In the genomic region with DNA sequence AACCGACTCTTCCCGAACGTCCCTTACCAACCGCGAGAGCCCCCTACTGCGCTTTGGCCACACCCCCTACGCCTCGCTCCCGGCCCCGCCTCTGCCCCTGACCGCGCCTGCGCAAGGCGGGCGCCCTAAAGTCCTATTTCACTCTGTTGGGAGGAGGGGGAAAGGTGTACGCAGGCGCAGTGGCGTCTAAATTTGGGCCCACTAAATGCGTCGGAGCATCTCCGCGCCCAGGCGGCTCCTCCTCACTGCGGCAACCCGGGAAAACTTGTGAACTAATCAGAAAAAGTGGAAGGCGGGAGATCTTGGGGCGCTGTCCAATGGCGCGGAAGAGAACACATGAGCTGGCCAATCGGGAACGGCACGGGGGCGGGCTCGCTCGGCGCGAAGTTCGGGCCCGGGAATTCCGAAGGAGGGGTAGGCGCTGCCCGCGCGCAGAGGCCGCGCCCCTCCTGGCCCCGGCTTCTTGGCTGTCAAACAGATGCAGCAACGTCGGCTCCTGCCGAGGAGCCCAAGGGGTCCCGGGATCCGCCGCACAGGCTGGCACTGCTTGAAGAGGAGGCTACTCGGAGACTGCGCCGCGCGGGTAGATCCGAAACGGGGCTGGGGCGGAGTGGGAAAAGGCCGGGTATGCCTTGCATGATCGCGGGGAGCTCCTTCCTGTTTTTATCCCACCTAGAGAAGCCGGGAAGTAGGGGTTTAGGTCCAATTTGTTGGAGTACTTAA, we compare ENCODE assay signal across 8 cellular contexts. TPM values are rescaled to one million over a fixed set of nuclear protein-coding genes. Genes with fewer than 3 reads are reported as not detected.
DNase-seq lines count a peak whose midpoint lies in the region; ATAC-seq and TF ChIP-seq lines count a peak whose summit lies in the region.

A gene with protein sequence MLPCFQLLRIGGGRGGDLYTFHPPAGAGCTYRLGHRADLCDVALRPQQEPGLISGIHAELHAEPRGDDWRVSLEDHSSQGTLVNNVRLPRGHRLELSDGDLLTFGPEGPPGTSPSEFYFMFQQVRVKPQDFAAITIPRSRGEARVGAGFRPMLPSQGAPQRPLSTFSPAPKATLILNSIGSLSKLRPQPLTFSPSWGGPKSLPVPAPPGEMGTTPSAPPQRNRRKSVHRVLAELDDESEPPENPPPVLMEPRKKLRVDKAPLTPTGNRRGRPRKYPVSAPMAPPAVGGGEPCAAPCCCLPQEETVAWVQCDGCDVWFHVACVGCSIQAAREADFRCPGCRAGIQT (plus strand): TSS at position 450 of the 723 bp plus-strand sequence. CDS start 881 bp downstream, outside the sequence.

- no peak within 1 kb of the TSS for H4K91ac ChIP-seq in mesenchymal stem cell (ENCODE audit: low read length)

- peak within 1 kb of the TSS; percentile 35 for H2BK5ac ChIP-seq in mesenchymal stem cell (ENCODE audit: low read depth, low read length, poor library complexity, severe bottlenecking)

- H2AFZ ChIP-seq in mesenchymal stem cell (ENCODE audit: low read depth, low read length), result peak within 1 kb of the TSS; percentile 21

- H3K4ac ChIP-seq in mesenchymal stem cell (ENCODE audit: low read depth in 1 of 2, low read length in 2 of 2), result peak within 1 kb of the TSS; percentile 66 to 69

- peak within 1 kb of the TSS; percentile 99 for H3K4me3 Mint-ChIP-seq in Calu3 (ENCODE audit: low read depth, unreplicated experiment)
- peak within 1 kb of the TSS; percentile 84 to 87 for H3K4me3 Mint-ChIP-seq in effector memory CD8-positive, alpha-beta T cell

- intact Hi-C loops in Calu3 (cut with micrococcal nuclease; ENCODE audit: unreplicated experiment), result loop anchor here (2.0 kb wide), 1 partner anchor 20 kb away; no protein-coding TSS in a partner anchor

- no peak within 1 kb of the TSS for H3K23ac ChIP-seq in mesenchymal stem cell (ENCODE audit: low read length in 2 of 2)

- no peak within 1 kb of the TSS for H2BK120ac ChIP-seq in mesenchymal stem cell (ENCODE audit: low read depth, low read length)

- peak within 1 kb of the TSS; percentile 89 for H3K4me2 ChIP-seq in mesenchymal stem cell (ENCODE audit: low read length, poor library complexity, severe bottlenecking)

- H3K27me3 Mint-ChIP-seq in Calu3 (ENCODE audit: unreplicated experiment), result no peaks in the 10 kb centered on the region
- H3K27me3 Mint-ChIP-seq in effector memory CD8-positive, alpha-beta T cell, result no peaks in the 10 kb centered on the region

- TF ChIP-seq CTCF in Calu3 (IDR thresholded peaks at IDR 0.05; ENCODE audit: unreplicated experiment), result no peak

- H2AK5ac ChIP-seq in mesenchymal stem cell (ENCODE audit: low read length, severe bottlenecking), result peak within 1 kb of the TSS; percentile 76

- H3K4me1 Mint-ChIP-seq in Calu3 (ENCODE audit: low read depth, unreplicated experiment), result peaks cover 53% of the 10 kb centered on the region
- H3K4me1 Mint-ChIP-seq in effector memory CD8-positive, alpha-beta T cell (ENCODE audit: low read depth in 2 of 2), result peaks cover 15 to 27% of the 10 kb centered on the region in 2 donors

- H3K14ac ChIP-seq in mesenchymal stem cell (ENCODE audit: low read length in 2 of 2), result peak within 1 kb of the TSS in 1 of 2 experiments; percentile 88

- no peaks in the 10 kb centered on the region for H3K9me3 ChIP-seq in HUES48 (ENCODE audit: control insufficient read depth, insufficient read depth, low read length)
- no peaks in the 10 kb centered on the region for H3K9me3 ChIP-seq in NT2/D1 (ENCODE audit: insufficient read depth, low read length)
- H3K9me3 ChIP-seq in mesenchymal stem cell (ENCODE audit: control insufficient read depth, low read length), result no peaks in the 10 kb centered on the region

- H3K27me3 ChIP-seq in HUES48 (ENCODE audit: control insufficient read depth, insufficient read depth, low read length) (no peaks in the 10 kb centered on the region), NT2/D1 (ENCODE audit: insufficient read depth, insufficient read length) (no peaks in the 10 kb centered on the region), mesenchymal stem cell (ENCODE audit: control insufficient read depth in 1 of 2, insufficient read depth in 1 of 2, low read length in 2 of 2) (no peaks in the 10 kb centered on the region)

- H3K9ac ChIP-seq in HUES48 (ENCODE audit: low read depth, low read length) (no peak within 1 kb of the TSS), NT2/D1 (ENCODE audit: insufficient read length, low read depth) (peak within 1 kb of the TSS; percentile 93), mesenchymal stem cell (ENCODE audit: low read length) (peak within 1 kb of the TSS; percentile 91)

- H2BK15ac ChIP-seq in mesenchymal stem cell (ENCODE audit: low read depth, poor library complexity, severe bottlenecking), result no peak within 1 kb of the TSS

- peak within 1 kb of the TSS; percentile 91 for H3K27ac Mint-ChIP-seq in Calu3 (ENCODE audit: unreplicated experiment)
- peak within 1 kb of the TSS; percentile 85 to 93 for H3K27ac Mint-ChIP-seq in effector memory CD8-positive, alpha-beta T cell

- H3K4me1 ChIP-seq in HUES48 (ENCODE audit: control insufficient read depth, insufficient read depth, low read length), result peaks cover 25% of the 10 kb centered on the region
- H3K4me1 ChIP-seq in NT2/D1 (ENCODE audit: insufficient read depth, insufficient read length), result peaks cover 4% of the 10 kb centered on the region
- H3K4me1 ChIP-seq in mesenchymal stem cell (ENCODE audit: control insufficient read depth, insufficient read depth, low read depth, low read length), result peaks cover 14% of the 10 kb centered on the region

- H3K4me3 ChIP-seq in HUES48 (ENCODE audit: low read depth, low read length), result peak within 1 kb of the TSS; percentile 73
- H3K4me3 ChIP-seq in NT2/D1 (ENCODE audit: insufficient read length, low read depth), result peak within 1 kb of the TSS; percentile 62
- peak within 1 kb of the TSS; percentile 74 to 90 for H3K4me3 ChIP-seq in mesenchymal stem cell (ENCODE audit: insufficient read depth in 1 of 2, low read depth in 1 of 2, low read length in 2 of 2)

- peak within 1 kb of the TSS; percentile 88 for H4K8ac ChIP-seq in mesenchymal stem cell (ENCODE audit: low read length)

- H3K27ac ChIP-seq in HUES48 (ENCODE audit: low read depth, low read length) (peak within 1 kb of the TSS; percentile 73), mesenchymal stem cell (ENCODE audit: low read length, poor library complexity, severe bottlenecking) (peak within 1 kb of the TSS; percentile 72)

- CTCF ChIA-PET in Calu3 (lab: Charles Lee), result interaction anchor here (0.5 to 2.5 kb wide), 19 partner anchors 9 to 1040 kb away, joined by 3 to 11 read pairs (median 4); a partner anchor contains a TSS

- peak; percentile 74 for ATAC-seq in GM21423 (IDR thresholded peaks at IDR 0.05; ENCODE audit: unreplicated experiment)
- ATAC-seq in effector memory CD8-positive, alpha-beta T cell (replicated peaks), result peak; percentile 92

- H3K36me3 ChIP-seq in HUES48 (ENCODE audit: control insufficient read depth, insufficient read depth, low read length) (peaks cover 44% of the 10 kb centered on the region), NT2/D1 (ENCODE audit: insufficient read depth, insufficient read length, low read length) (peaks cover 51% of the 10 kb centered on the region), mesenchymal stem cell (ENCODE audit: control insufficient read depth in 1 of 2, insufficient read depth in 2 of 2, low read depth in 1 of 2, low read length in 2 of 2) (peaks cover 24 to 32% of the 10 kb centered on the region in 2 experiments)

- no peaks in the 10 kb centered on the region for H3K9me3 Mint-ChIP-seq in Calu3 (ENCODE audit: low read depth, unreplicated experiment)
- H3K9me3 Mint-ChIP-seq in effector memory CD8-positive, alpha-beta T cell, result no peaks in the 10 kb centered on the region

- peaks cover 70% of the 10 kb centered on the region for H3K36me3 Mint-ChIP-seq in Calu3 (ENCODE audit: insufficient read depth, unreplicated experiment)
- H3K36me3 Mint-ChIP-seq in effector memory CD8-positive, alpha-beta T cell (ENCODE audit: insufficient read depth), result peaks cover 13% of the 10 kb centered on the region

- under 1% methylated on average over 65 of the region's 65 CpGs for WGBS in mesenchymal stem cell

- no peak within 1 kb of the TSS for H2BK12ac ChIP-seq in mesenchymal stem cell (ENCODE audit: low read length in 2 of 2)

- peak within 1 kb of the TSS in 1 of 2 experiments; percentile 52 for H3K18ac ChIP-seq in mesenchymal stem cell (ENCODE audit: low read depth in 1 of 2, low read length in 2 of 2)

- DNase-seq in Calu3 (peak; percentile 100), NT2/D1 (ENCODE audit: low read depth, low spot score) (peak; percentile 95), mesenchymal stem cell (peak; percentile 99)
- DNase-seq in activated CD8-positive, alpha-beta memory T cell treated with anti-CD3 and anti-CD28 coated beads for 48 hours (ENCODE audit: low read depth in 2 of 3, low spot score in 2 of 3), result peak; percentile 89 to 97 (median 95)
- DNase-seq in effector memory CD8-positive, alpha-beta T cell, result peak; percentile 97 to 98 (median 97)
- DNase-seq in stimulated activated CD8-positive, alpha-beta memory T cell treated with anti-CD3 and anti-CD28 coated beads, Interleukin-12 subunit alpha, Interleukin-12 subunit beta, amount 100 ng/mL, for 24 hours (ENCODE audit: extremely low read depth), result peak; percentile 98

- H3K79me1 ChIP-seq in mesenchymal stem cell (replicated peaks; ENCODE audit: low read length, poor library complexity, severe bottlenecking), result peaks cover 31% of the 10 kb centered on the region

- no TSS peak for BruUV-seq in Calu3 (replicated peaks; lab: Mats Ljungman, UMichigan)

RNA-seq across cellular contexts. Expression of the gene that starts here (rescaled TPM):
- 43.2 and 49.5 TPM in 2 replicates for total RNA-seq in Calu3 (2022)
- 3.1 TPM for polyA plus RNA-seq in mesenchymal stem cell (2013, experiment 1 of 2)
- polyA plus RNA-seq in mesenchymal stem cell (2013, experiment 2 of 2), result 3.3 TPM

Comparison
In these comparisons a context has a peak if more than half of its experiments do, and no peak if none do; other contexts are left out.
1. Peak in every context shown above with its lines: DNase-seq, ATAC-seq, H3K4me3 ChIP-seq and H3K27ac ChIP-seq.